ENCODE assay signal across 29 cellular contexts in the genomic region with DNA sequence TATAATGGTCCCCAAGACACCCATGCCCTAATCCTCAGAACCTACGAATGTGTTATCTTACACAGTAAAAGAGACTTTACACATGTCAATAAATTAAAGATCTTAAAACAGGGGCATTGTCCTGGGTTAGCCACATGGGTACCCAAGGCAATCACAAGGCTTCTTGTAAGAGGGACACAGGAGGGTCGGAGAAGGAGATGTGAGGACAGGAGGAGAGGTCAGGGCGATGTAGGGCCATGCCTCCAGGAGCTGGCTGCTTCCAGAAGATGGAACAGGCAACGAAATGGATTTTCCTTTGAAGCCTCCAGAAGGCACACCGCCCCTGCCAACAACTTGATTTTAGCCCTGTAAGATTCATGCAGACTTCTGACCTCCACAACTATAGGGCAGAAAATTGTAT.
"Had no signal": no experiment of that assay in that cellular context is flagged by ENCODE, and none has a peak within 500 bp of the region (broad histone marks: within the 10 kb centered on the region; RNA-seq: fewer than 3 reads in every experiment).

No MANE protein-coding gene starts in this region.

- H3K27me3 ChIP-seq: ascending aorta, cardiac muscle cell had no signal

- H3K36me3 ChIP-seq: ascending aorta, cardiac muscle cell had no signal

- H3K27ac ChIP-seq: ascending aorta, cardiac muscle cell, VCaP had no signal

- H3K9me3 ChIP-seq: ascending aorta had no signal

- H3K4me3 ChIP-seq: ascending aorta, cardiac muscle cell had no signal

- H3K4me1 ChIP-seq: ascending aorta had no signal

- DNase-seq: activated CD4-positive, alpha-beta memory T cell treated with anti-CD3 and anti-CD28 coated beads, Interleukin-2, amount 10 ng/mL, durations not matched to agents 7 days and 5 days; activated CD4-positive, alpha-beta T cell treated with anti-CD3 and anti-CD28 coated beads for 1 hour; activated CD4-positive, alpha-beta T cell treated with anti-CD3 and anti-CD28 coated beads for 36 hours; activated CD4-positive, alpha-beta T cell treated with anti-CD3 and anti-CD28 coated beads for 48 hours; activated CD4-positive, alpha-beta T cell treated with anti-CD3 and anti-CD28 coated beads, Interleukin-2, amount 10 ng/mL, durations not matched to agents 7 days and 5 days; activated CD4-positive, alpha-beta T cell treated with anti-CD3 and anti-CD28 coated beads, Interleukin-2, amount 50 U/mL, for 48 hours; activated CD4-positive, CD25-positive, alpha-beta regulatory T cell; activated CD8-positive, alpha-beta memory T cell treated with anti-CD3 and anti-CD28 coated beads for 24 hours; activated CD8-positive, alpha-beta memory T cell treated with anti-CD3 and anti-CD28 coated beads, Interleukin-2, amount 10 ng/mL, durations not matched to agents 7 days and 5 days; activated CD8-positive, alpha-beta memory T cell treated with anti-CD3 and anti-CD28 coated beads, Interleukin-2, amount 50 U/mL, for 48 hours; activated CD8-positive, alpha-beta T cell treated with anti-CD3 and anti-CD28 coated beads, Interleukin-2, amount 10 ng/mL, durations not matched to agents 7 days and 5 days; activated effector memory CD4-positive, alpha-beta T cell treated with Interleukin-2 at 50 U/mL for 16 hours; activated gamma-delta T cell; activated naive CD4-positive, alpha-beta T cell treated with anti-CD3 and anti-CD28 coated beads, Interleukin-2, amount 10 ng/mL, durations not matched to agents 7 days and 5 days; activated naive CD4-positive, alpha-beta T cell treated with Interleukin-2 at 50 U/mL for 16 hours; activated naive CD8-positive, alpha-beta T cell treated with anti-CD3 and anti-CD28 coated beads, Interleukin-2, amount 10 ng/mL, durations not matched to agents 7 days and 5 days; activated naive CD8-positive, alpha-beta T cell treated with anti-CD3 and anti-CD28 coated beads, Interleukin-2, amount 50 U/mL, for 24 hours; activated T-cell treated with anti-CD3 and anti-CD28 coated beads, Interleukin-2, amount 50 U/mL, for 24 hours; activated T-cell treated with anti-CD3 and anti-CD28 coated beads, Interleukin-2, amount 50 U/mL, for 48 hours; amygdala; anterior cingulate cortex; caudate nucleus; SW 1271; T-helper 1 cell; T-helper 2 cell; T-helper 9 cell had no signal
